ENCODE assay signal across 33 cellular contexts in the genomic region with DNA sequence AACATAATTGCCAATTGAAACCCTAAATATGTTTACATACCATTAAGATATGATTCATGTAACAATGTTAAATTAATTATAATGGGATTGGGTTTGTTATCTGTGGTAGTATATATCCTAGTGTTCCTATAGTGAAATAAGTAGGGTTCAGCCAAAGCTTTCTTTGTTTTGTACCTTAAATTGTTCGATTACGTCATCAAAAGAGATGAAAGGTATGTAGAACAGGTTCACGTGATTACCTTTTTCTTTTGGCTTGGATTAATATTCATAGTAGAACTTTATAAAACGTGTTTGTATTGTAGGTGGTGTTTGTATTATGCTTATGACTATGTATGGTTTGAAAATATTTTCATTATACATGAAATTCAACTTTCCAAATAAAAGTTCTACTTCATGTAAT.
"Had no signal": no experiment of that assay in that cellular context is flagged by ENCODE, and none has a peak within 500 bp of the region (broad histone marks: within the 10 kb centered on the region; RNA-seq: fewer than 3 reads in every experiment).

No MANE protein-coding gene starts in this region.

- H3K27me3 ChIP-seq: adrenal gland, ascending aorta, body of pancreas, brain microvascular endothelial cell, breast epithelium had no signal

- H3K4me1 ChIP-seq: adrenal gland, ascending aorta, body of pancreas, breast epithelium had no signal

- H3K4me3 ChIP-seq: adrenal gland, ascending aorta, body of pancreas, breast epithelium, cardiac muscle cell had no signal

- DNase-seq: activated effector memory CD4-positive, alpha-beta T cell treated with anti-CD3 and anti-CD28 coated beads, Interleukin-2, amount 50 U/mL, for 16 hours; activated effector memory CD4-positive, alpha-beta T cell treated with Interleukin-2 at 50 U/mL for 16 hours; activated gamma-delta T cell; activated gamma-delta T cell treated with Interleukin-2 at 50 U/mL for 16 hours; activated naive CD4-positive, alpha-beta T cell; activated naive CD4-positive, alpha-beta T cell treated with anti-CD3 and anti-CD28 coated beads for 36 hours; activated naive CD4-positive, alpha-beta T cell treated with anti-CD3 and anti-CD28 coated beads, Interleukin-2, amount 10 ng/mL, durations not matched to agents 7 days and 5 days; activated naive CD4-positive, alpha-beta T cell treated with anti-CD3 and anti-CD28 coated beads, Interleukin-2, amount 50 U/mL, for 16 hours; activated naive CD4-positive, alpha-beta T cell treated with Interleukin-2 at 50 U/mL for 16 hours; activated naive CD8-positive, alpha-beta T cell treated with anti-CD3 and anti-CD28 coated beads for 36 hours; activated naive CD8-positive, alpha-beta T cell treated with anti-CD3 and anti-CD28 coated beads, Interleukin-2, amount 10 ng/mL, durations not matched to agents 7 days and 5 days; activated naive CD8-positive, alpha-beta T cell treated with anti-CD3 and anti-CD28 coated beads, Interleukin-2, amount 50 U/mL, for 24 hours; activated T-cell treated with anti-CD3 and anti-CD28 coated beads, Interleukin-2, amount 50 U/mL, for 4 hours; activated T-cell treated with anti-CD3 and anti-CD28 coated beads, Interleukin-2, amount 50 U/mL, for 48 hours; activated T-cell treated with anti-CD3 and anti-CD28 coated beads, Interleukin-2, amount 50 U/mL, for 72 hours; adrenal gland; amniotic stem cell; amygdala; anterior cingulate cortex; aorta; body of pancreas; brain microvascular endothelial cell; caudate nucleus; central memory CD4-positive, alpha-beta T cell; cerebellar nuclear complex had no signal

- H3K27ac ChIP-seq: adrenal gland, ascending aorta, body of pancreas, brain microvascular endothelial cell, breast epithelium, cardiac muscle cell had no signal

- H3K9me3 ChIP-seq: adrenal gland, ascending aorta, breast epithelium had no signal

- ATAC-seq: activated naive CD4-positive, alpha-beta T cell treated with anti-CD3 and anti-CD28 coated beads, Interleukin-2, amount 50 U/mL, for 72 hours; activated naive CD8-positive, alpha-beta T cell treated with anti-CD3 and anti-CD28 coated beads, Interleukin-2, amount 50 U/mL, for 24 hours; activated T-cell treated with anti-CD3 and anti-CD28 coated beads, Interleukin-2, amount 50 U/mL, for 4 hours; activated T-cell treated with anti-CD3 and anti-CD28 coated beads, Interleukin-2, amount 50 U/mL, for 72 hours; activated T-helper 17 cell treated with anti-CD3 and anti-CD28 coated beads, Interleukin-2, amount 50 U/mL, for 72 hours; body of pancreas had no signal

- FAIRE-seq: astrocyte, bronchial epithelial cell, colon had no signal

- H3K36me3 ChIP-seq: adrenal gland, ascending aorta, brain microvascular endothelial cell, breast epithelium, cardiac muscle cell had no signal
